ENCODE assay signal across 10 cellular contexts in genomic region chr1:110318046-110318445, GRCh38.
"Had no signal": no experiment of that assay in that cellular context is flagged by ENCODE, and none has a peak within 500 bp of the region (broad histone marks: within the 10 kb centered on the region; RNA-seq: fewer than 3 reads in every experiment).

No MANE protein-coding gene starts in this region.

- ATAC-seq: GM23338 had no signal

- H3K9ac ChIP-seq: KMS-11 had no signal

- H2AFZ ChIP-seq: GM23338 had no signal

- H3K4me3 ChIP-seq: GM23338 had no signal

- DNase-seq: H9, HCEC 1CT, HFFc6, IMR-90, KBM-7 had no signal

- FAIRE-seq: H1, H54, HTR-8/SVneo had no signal

- H3K27ac ChIP-seq: KMS-11 had no signal

- H3K4me2 ChIP-seq: GM23338, KMS-11 had no signal
